Comparison of ENCODE assay signal across 1 cellular context in the genomic region with DNA sequence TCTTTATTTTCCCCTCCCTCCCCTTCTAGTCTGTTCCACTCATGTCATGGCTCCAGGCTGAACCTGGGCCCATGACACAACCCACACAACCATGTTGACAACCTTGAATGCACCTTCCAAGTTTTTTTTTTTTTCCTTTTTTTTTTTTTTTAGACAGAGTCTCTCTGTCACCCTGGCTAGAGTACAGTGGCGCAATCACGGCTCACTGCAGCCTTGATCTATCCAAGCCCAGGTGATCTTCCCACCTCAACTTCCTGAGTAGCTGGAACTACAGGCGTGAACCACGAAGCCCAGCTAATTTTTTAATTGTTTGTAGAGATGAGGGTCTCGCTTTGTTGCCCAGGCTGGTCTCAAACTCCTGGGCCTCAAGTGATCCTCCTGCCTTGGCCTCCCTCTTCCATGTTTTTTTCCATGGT.
TF ChIP-seq lines count a peak whose summit lies in the region.

No MANE protein-coding gene starts in this region.

TF ChIP-seq in HepG2, 621 proteins besides CTCF, POLR2A, EP300 and RAD21 (continued from another document):
- peak; percentile 66 for TF ChIP-seq HNF4G (IDR thresholded peaks at IDR 0.05; ENCODE audit: borderline replicate concordance, low read depth, low read length)
- TF ChIP-seq HNF4G (CRISPR knock-in tag; IDR thresholded peaks at IDR 0.05; ENCODE audit: borderline replicate concordance, low read depth) = no peak
- no peak for TF ChIP-seq ZSCAN30 (CRISPR knock-in tag; IDR thresholded peaks at IDR 0.05)
- TF ChIP-seq RAD51 (IDR thresholded peaks at IDR 0.05; ENCODE audit: borderline replicate concordance) = no peak
- 0 out of 2 replicates have a peak, but pooled peaks have one; percentile 42 for TF ChIP-seq KLF12 (CRISPR knock-in tag; IDR thresholded peaks at IDR 0.05; ENCODE audit: borderline replicate concordance)
- TF ChIP-seq EZH2 (conservative IDR thresholded peaks at IDR 0.05; ENCODE audit: low read depth, low read length) = no peak
- no peak for TF ChIP-seq NFIB (CRISPR knock-in tag; IDR thresholded peaks at IDR 0.05; ENCODE audit: borderline replicate concordance)
- TF ChIP-seq ZNF496 (CRISPR knock-in tag; IDR thresholded peaks at IDR 0.05; ENCODE audit: insufficient replicate concordance) = no peak
- TF ChIP-seq ZNF816 (CRISPR knock-in tag; IDR thresholded peaks at IDR 0.05; ENCODE audit: borderline replicate concordance) = no peak
- TF ChIP-seq GZF1 (CRISPR knock-in tag; IDR thresholded peaks at IDR 0.05) = no peak
- TF ChIP-seq, protein P1, sequence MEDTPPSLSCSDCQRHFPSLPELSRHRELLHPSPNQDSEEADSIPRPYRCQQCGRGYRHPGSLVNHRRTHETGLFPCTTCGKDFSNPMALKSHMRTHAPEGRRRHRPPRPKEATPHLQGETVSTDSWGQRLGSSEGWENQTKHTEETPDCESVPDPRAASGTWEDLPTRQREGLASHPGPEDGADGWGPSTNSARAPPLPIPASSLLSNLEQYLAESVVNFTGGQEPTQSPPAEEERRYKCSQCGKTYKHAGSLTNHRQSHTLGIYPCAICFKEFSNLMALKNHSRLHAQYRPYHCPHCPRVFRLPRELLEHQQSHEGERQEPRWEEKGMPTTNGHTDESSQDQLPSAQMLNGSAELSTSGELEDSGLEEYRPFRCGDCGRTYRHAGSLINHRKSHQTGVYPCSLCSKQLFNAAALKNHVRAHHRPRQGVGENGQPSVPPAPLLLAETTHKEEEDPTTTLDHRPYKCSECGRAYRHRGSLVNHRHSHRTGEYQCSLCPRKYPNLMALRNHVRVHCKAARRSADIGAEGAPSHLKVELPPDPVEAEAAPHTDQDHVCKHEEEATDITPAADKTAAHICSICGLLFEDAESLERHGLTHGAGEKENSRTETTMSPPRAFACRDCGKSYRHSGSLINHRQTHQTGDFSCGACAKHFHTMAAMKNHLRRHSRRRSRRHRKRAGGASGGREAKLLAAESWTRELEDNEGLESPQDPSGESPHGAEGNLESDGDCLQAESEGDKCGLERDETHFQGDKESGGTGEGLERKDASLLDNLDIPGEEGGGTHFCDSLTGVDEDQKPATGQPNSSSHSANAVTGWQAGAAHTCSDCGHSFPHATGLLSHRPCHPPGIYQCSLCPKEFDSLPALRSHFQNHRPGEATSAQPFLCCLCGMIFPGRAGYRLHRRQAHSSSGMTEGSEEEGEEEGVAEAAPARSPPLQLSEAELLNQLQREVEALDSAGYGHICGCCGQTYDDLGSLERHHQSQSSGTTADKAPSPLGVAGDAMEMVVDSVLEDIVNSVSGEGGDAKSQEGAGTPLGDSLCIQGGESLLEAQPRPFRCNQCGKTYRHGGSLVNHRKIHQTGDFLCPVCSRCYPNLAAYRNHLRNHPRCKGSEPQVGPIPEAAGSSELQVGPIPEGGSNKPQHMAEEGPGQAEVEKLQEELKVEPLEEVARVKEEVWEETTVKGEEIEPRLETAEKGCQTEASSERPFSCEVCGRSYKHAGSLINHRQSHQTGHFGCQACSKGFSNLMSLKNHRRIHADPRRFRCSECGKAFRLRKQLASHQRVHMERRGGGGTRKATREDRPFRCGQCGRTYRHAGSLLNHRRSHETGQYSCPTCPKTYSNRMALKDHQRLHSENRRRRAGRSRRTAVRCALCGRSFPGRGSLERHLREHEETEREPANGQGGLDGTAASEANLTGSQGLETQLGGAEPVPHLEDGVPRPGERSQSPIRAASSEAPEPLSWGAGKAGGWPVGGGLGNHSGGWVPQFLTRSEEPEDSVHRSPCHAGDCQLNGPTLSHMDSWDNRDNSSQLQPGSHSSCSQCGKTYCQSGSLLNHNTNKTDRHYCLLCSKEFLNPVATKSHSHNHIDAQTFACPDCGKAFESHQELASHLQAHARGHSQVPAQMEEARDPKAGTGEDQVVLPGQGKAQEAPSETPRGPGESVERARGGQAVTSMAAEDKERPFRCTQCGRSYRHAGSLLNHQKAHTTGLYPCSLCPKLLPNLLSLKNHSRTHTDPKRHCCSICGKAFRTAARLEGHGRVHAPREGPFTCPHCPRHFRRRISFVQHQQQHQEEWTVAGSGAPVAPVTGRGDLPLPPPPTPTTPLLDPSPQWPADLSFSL (CRISPR knock-in tag; IDR thresholded peaks at IDR 0.05) = no peak
- no peak for TF ChIP-seq NBN (conservative IDR thresholded peaks at IDR 0.05)
- TF ChIP-seq ZNF251 (CRISPR knock-in tag; IDR thresholded peaks at IDR 0.05) = no peak
- TF ChIP-seq, protein P2, sequence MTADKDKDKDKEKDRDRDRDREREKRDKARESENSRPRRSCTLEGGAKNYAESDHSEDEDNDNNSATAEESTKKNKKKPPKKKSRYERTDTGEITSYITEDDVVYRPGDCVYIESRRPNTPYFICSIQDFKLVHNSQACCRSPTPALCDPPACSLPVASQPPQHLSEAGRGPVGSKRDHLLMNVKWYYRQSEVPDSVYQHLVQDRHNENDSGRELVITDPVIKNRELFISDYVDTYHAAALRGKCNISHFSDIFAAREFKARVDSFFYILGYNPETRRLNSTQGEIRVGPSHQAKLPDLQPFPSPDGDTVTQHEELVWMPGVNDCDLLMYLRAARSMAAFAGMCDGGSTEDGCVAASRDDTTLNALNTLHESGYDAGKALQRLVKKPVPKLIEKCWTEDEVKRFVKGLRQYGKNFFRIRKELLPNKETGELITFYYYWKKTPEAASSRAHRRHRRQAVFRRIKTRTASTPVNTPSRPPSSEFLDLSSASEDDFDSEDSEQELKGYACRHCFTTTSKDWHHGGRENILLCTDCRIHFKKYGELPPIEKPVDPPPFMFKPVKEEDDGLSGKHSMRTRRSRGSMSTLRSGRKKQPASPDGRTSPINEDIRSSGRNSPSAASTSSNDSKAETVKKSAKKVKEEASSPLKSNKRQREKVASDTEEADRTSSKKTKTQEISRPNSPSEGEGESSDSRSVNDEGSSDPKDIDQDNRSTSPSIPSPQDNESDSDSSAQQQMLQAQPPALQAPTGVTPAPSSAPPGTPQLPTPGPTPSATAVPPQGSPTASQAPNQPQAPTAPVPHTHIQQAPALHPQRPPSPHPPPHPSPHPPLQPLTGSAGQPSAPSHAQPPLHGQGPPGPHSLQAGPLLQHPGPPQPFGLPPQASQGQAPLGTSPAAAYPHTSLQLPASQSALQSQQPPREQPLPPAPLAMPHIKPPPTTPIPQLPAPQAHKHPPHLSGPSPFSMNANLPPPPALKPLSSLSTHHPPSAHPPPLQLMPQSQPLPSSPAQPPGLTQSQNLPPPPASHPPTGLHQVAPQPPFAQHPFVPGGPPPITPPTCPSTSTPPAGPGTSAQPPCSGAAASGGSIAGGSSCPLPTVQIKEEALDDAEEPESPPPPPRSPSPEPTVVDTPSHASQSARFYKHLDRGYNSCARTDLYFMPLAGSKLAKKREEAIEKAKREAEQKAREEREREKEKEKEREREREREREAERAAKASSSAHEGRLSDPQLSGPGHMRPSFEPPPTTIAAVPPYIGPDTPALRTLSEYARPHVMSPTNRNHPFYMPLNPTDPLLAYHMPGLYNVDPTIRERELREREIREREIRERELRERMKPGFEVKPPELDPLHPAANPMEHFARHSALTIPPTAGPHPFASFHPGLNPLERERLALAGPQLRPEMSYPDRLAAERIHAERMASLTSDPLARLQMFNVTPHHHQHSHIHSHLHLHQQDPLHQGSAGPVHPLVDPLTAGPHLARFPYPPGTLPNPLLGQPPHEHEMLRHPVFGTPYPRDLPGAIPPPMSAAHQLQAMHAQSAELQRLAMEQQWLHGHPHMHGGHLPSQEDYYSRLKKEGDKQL (CRISPR knock-in tag; IDR thresholded peaks at IDR 0.05; ENCODE audit: low read depth) = peak; percentile 61; the same call in 1 of the 2 replicates
TF ChIP-seq in HepG2: peak in this region for 195.
